Comparison of ENCODE assay signal across 11 cellular contexts in the genomic region with DNA sequence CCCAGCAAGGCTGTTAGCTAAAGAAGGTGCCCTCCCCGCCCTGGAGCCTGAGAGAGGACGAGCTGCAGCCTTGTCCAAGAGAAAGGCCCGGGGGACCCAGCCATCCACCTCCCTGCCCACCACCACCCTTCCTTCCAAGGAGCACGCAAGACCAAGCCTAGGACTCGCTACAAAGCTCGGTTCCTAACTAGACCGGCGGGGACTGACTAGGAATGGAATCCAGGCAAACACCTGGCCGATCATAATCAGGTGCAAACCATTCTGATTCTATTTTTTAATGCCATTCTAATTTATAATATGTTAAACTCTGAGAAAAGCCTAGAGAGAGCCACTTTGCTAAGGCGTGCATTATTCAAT. TPM values are rescaled to one million over a fixed set of nuclear protein-coding genes. Genes with fewer than 3 reads are reported as not detected.
DNase-seq lines count a peak whose midpoint lies in the region; ATAC-seq, FAIRE-seq and TF ChIP-seq lines count a peak whose summit lies in the region.
"Had no signal": no experiment of that assay in that cellular context is flagged by ENCODE, and none has a peak within 500 bp of the region (broad histone marks: within the 10 kb centered on the region; RNA-seq: fewer than 3 reads in every experiment).

No MANE protein-coding gene starts in this region.

- 0 out of 2 replicates have a peak, but pooled peaks cover 4% of the 10 kb centered on the region for H3K9me1 ChIP-seq in IMR-90 (ENCODE audit: insufficient read depth, low read length)

- no peak for TF ChIP-seq CTCF in IMR-90 (conservative IDR thresholded peaks at IDR 0.05; ENCODE audit: low read depth, low read length)
- no peak for TF ChIP-seq CTCF in H1 (IDR thresholded peaks at IDR 0.05; ENCODE audit: control extremely low read depth in 1 of 3, insufficient read depth in 1 of 3, low read depth in 1 of 3, low read length in 3 of 3)
- TF ChIP-seq CTCF in lower lobe of right lung (IDR thresholded peaks at IDR 0.05): no peak

- H3K4ac ChIP-seq in IMR-90 (ENCODE audit: low read depth, low read length) (peak overlapping the region; percentile 81), H1 (replicated peaks; ENCODE audit: insufficient read length, low read depth, low read length) (no peak overlapping the region)

- H3K79me1 ChIP-seq in IMR-90 (ENCODE audit: low read depth in 1 of 2, low read length in 2 of 2) (no peaks in the 10 kb centered on the region), H1 (ENCODE audit: low read depth, low read length) (no peaks in the 10 kb centered on the region; the same call in 1 of the 2 replicates)

- peak overlapping the region; percentile 69 for H2BK5ac ChIP-seq in IMR-90 (ENCODE audit: low read depth, low read length, poor library complexity, severe bottlenecking)
- peak overlapping the region; percentile 19; the same call in 1 of the 2 replicates for H2BK5ac ChIP-seq in H1 (ENCODE audit: low read depth, low read length)

- no peaks in the 10 kb centered on the region for H3K9me3 ChIP-seq in IMR-90 (ENCODE audit: control insufficient read depth, insufficient read depth, low read length)
- H3K9me3 ChIP-seq in H1 (ENCODE audit: insufficient read depth in 2 of 2, low read depth in 1 of 2, low read length in 1 of 2): no peaks in the 10 kb centered on the region
- no peaks in the 10 kb centered on the region for H3K9me3 ChIP-seq in lower lobe of right lung
- H3K9me3 ChIP-seq in subcutaneous abdominal adipose tissue (ENCODE audit: control insufficient read depth in 5 of 5, low read length in 5 of 5): no peaks in the 10 kb centered on the region

- H3K4me2 ChIP-seq in IMR-90 (ENCODE audit: low read depth, low read length) (peak overlapping the region; percentile 84), H1 (ENCODE audit: insufficient read depth in 1 of 2, low read depth in 2 of 2, low read length in 2 of 2) (peak overlapping the region; percentile 88 to 94)

- H3K36me3 ChIP-seq in IMR-90 (ENCODE audit: control insufficient read depth, insufficient read depth, low read length): no peaks in the 10 kb centered on the region
- H3K36me3 ChIP-seq in H1 (ENCODE audit: control insufficient read depth in 2 of 4, insufficient read depth in 4 of 4, low read length in 3 of 4): no peaks in the 10 kb centered on the region
- no peaks in the 10 kb centered on the region for H3K36me3 ChIP-seq in lower lobe of right lung
- no peaks in the 10 kb centered on the region for H3K36me3 ChIP-seq in subcutaneous abdominal adipose tissue (ENCODE audit: control insufficient read depth in 5 of 5, insufficient read depth in 5 of 5, low read length in 5 of 5)

- TF ChIP-seq RAD21 in IMR-90 (IDR thresholded peaks at IDR 0.05; ENCODE audit: low read length) (no peak), H1 (IDR thresholded peaks at IDR 0.05 in 1 of 2, conservative IDR thresholded peaks at IDR 0.05 in 1 of 2; ENCODE audit: low read depth in 2 of 2, low read length in 2 of 2) (no peak)

- H3K56ac ChIP-seq in IMR-90 (ENCODE audit: extremely low read depth, insufficient read depth, low read length): peak overlapping the region; percentile 26; the same call in 1 of the 2 replicates
- H3K56ac ChIP-seq in H1 (replicated peaks; ENCODE audit: insufficient read length, low read depth, low read length): no peak overlapping the region

- H3K4me1 ChIP-seq in IMR-90 (ENCODE audit: control insufficient read depth, insufficient read depth, low read length): peaks cover 11% of the 10 kb centered on the region
- H3K4me1 ChIP-seq in H1 (replicated peaks in 1 of 4; ENCODE audit: control insufficient read depth in 3 of 4, insufficient read depth in 4 of 4, low read length in 3 of 4): peaks cover 0 to 10% (median 6%) of the 10 kb centered on the region in 4 experiments; a peak in 5 of 7 replicates
- peaks cover 15% of the 10 kb centered on the region for H3K4me1 ChIP-seq in lower lobe of right lung
- peaks cover 7 to 27% (median 22%) of the 10 kb centered on the region in 5 donors for H3K4me1 ChIP-seq in subcutaneous abdominal adipose tissue (ENCODE audit: control insufficient read depth in 5 of 5, insufficient read depth in 5 of 5, low read length in 5 of 5)

- dilution Hi-C loops in IMR-90 (cut with HindIII; ENCODE audit: low sequenced_read_pairs, unreplicated experiment): no loop called here

- H3K27me3 ChIP-seq in IMR-90 (ENCODE audit: control insufficient read depth, insufficient read depth, low read length): no peaks in the 10 kb centered on the region
- peaks cover 2 to 29% (median 20%) of the 10 kb centered on the region in 4 experiments; a peak in 6 of 7 replicates for H3K27me3 ChIP-seq in H1 (replicated peaks in 1 of 4; ENCODE audit: control insufficient read depth in 3 of 4, extremely low read depth in 1 of 4, insufficient read depth in 3 of 4, low read length in 3 of 4)
- peaks cover 34% of the 10 kb centered on the region for H3K27me3 ChIP-seq in lower lobe of right lung (ENCODE audit: low read depth)
- H3K27me3 ChIP-seq in subcutaneous abdominal adipose tissue (ENCODE audit: control insufficient read depth in 5 of 5, insufficient read depth in 4 of 5, low read length in 5 of 5): peaks cover 0 to 8% (median 4%) of the 10 kb centered on the region in 5 donors

- no peaks in the 10 kb centered on the region for H4K20me1 ChIP-seq in IMR-90 (ENCODE audit: insufficient read depth, low read length)
- no peaks in the 10 kb centered on the region for H4K20me1 ChIP-seq in H1 (replicated peaks in 1 of 2; ENCODE audit: control insufficient read depth in 1 of 2, insufficient read depth in 2 of 2, low read length in 2 of 2)

- H4K91ac ChIP-seq in IMR-90 (ENCODE audit: insufficient read depth, low read depth, low read length) (peak overlapping the region; percentile 34), H1 (replicated peaks; ENCODE audit: insufficient read length, low read length) (no peak overlapping the region)

- CTCF ChIA-PET in IMR-90 (lab: Yijun Ruan, JAX) (interaction anchor here (1.2 kb wide), 1 partner anchor 11 kb away, joined by 5 read pairs; no protein-coding TSS in a partner anchor), H1 (lab: Charles Lee; ENCODE audit: partially characterized antibody) (interaction anchor here (0.7 to 3.8 kb wide), 9 partner anchors 10 to 236 kb away, joined by 3 to 20 read pairs (median 11); no protein-coding TSS in a partner anchor)

- H2AFZ ChIP-seq in IMR-90 (replicated peaks; ENCODE audit: low read length, poor library complexity) (peak overlapping the region; percentile 92), H1 (ENCODE audit: low read length) (no peak overlapping the region)

- H3K79me2 ChIP-seq in H1 (ENCODE audit: control insufficient read depth in 1 of 2, insufficient read depth in 2 of 2, low read length in 2 of 2): no peaks in the 10 kb centered on the region

- H2BK120ac ChIP-seq in IMR-90 (ENCODE audit: low read depth, low read length): peak overlapping the region; percentile 80
- no peak overlapping the region for H2BK120ac ChIP-seq in H1 (replicated peaks; ENCODE audit: low read depth, low read length)

- H3K23ac ChIP-seq in IMR-90 (ENCODE audit: low read depth, low read length) (peak overlapping the region; percentile 49; the same call in 1 of the 2 replicates), H1 (ENCODE audit: insufficient read length) (no peak overlapping the region)

- BruUV-seq in IMR-90 (replicated peaks; lab: Mats Ljungman, UMichigan): no TSS peak

- WGBS in IMR-90 (ENCODE audit: extremely low coverage in 2 of 2, insufficient read length in 1 of 2), 2 experiments: 0% methylated on average over 2 of the region's 10 CpGs; no CpG with 5 or more reads in 1 of the 2 experiments
- WGBS in H1 (ENCODE audit: extremely low coverage in 1 of 2, insufficient coverage in 1 of 2, insufficient read length in 1 of 2, insufficient replicate concordance in 2 of 2, low coverage in 1 of 2, low lambda C conversion rate in 2 of 2, missing lambda C conversion rate in 1 of 2), 2 experiments: 5% methylated on average over 10 of the region's 10 CpGs; no CpG with 5 or more reads in 1 of the 2 experiments

- H2AK5ac ChIP-seq in IMR-90 (ENCODE audit: low read depth, low read length) (peak overlapping the region; percentile 44; the same call in 1 of the 2 replicates), H1 (ENCODE audit: low read depth, low read length) (no peak overlapping the region)

- H3K27ac ChIP-seq in IMR-90 (ENCODE audit: insufficient read depth, low read length): peak overlapping the region; percentile 62
- H3K27ac ChIP-seq in H1 (ENCODE audit: low read depth, low read length): no peak overlapping the region
- peak overlapping the region; percentile 86 for H3K27ac ChIP-seq in lower lobe of right lung
- peak overlapping the region; percentile 75 for H3K27ac ChIP-seq in subcutaneous abdominal adipose tissue (ENCODE audit: low read depth, low read length)

- in situ Hi-C loops in IMR-90 (cut with MboI; ENCODE audit: low sequenced_read_pairs): loop anchor here (10.0 kb wide), 1 partner anchor 434 kb away; the partner anchor contains the start of gene CHMP1B

- peak overlapping the region; percentile 47; the same call in 1 of the 2 replicates for H3K18ac ChIP-seq in IMR-90 (ENCODE audit: low read depth, low read length)
- no peak overlapping the region for H3K18ac ChIP-seq in H1 (ENCODE audit: extremely low read depth, low read length)

- peak overlapping the region; percentile 70 for H3K14ac ChIP-seq in IMR-90 (replicated peaks; ENCODE audit: low read depth, low read length)
- H3K14ac ChIP-seq in H1 (ENCODE audit: insufficient read length): no peak overlapping the region

- ATAC-seq in IMR-90 (ENCODE audit: low read depth) (peak; percentile 28), lower lobe of right lung (peak; percentile 1), HG02571 (IDR thresholded peaks at IDR 0.05; ENCODE audit: unreplicated experiment) (no peak), HG03280 (IDR thresholded peaks at IDR 0.05; ENCODE audit: unreplicated experiment) (no peak)

- H3K4me3 ChIP-seq in IMR-90 (ENCODE audit: insufficient read depth, low read depth, low read length) (peak overlapping the region; percentile 40), H1 (ENCODE audit: extremely low read depth in 1 of 4, insufficient read depth in 2 of 4, low read depth in 3 of 4, low read length in 4 of 4) (peak overlapping the region; percentile 31 to 63 (median 54); a peak in 7 of 8 replicates), lower lobe of right lung (peak overlapping the region; percentile 48), subcutaneous abdominal adipose tissue (ENCODE audit: low read depth in 1 of 5, low read length in 5 of 5) (peak overlapping the region; percentile 50 to 68 (median 66))

- no peak for FAIRE-seq in H1 (lab: Jason Lieb, UNC)

- H2BK15ac ChIP-seq in IMR-90 (ENCODE audit: low read depth, low read length) (peak overlapping the region; percentile 9; the same call in 2 of the 3 replicates), H1 (ENCODE audit: low read length) (no peak overlapping the region)

- peaks cover 13% of the 10 kb centered on the region for H3K23me2 ChIP-seq in H1 (ENCODE audit: low read depth, low read length)

- no peak overlapping the region for H2BK12ac ChIP-seq in H1 (ENCODE audit: low read depth, low read length)

- no peak for TF ChIP-seq POLR2A in IMR-90 (IDR thresholded peaks at IDR 0.05; ENCODE audit: low read depth, low read length)
- TF ChIP-seq POLR2A in H1 (IDR thresholded peaks at IDR 0.05; ENCODE audit: control extremely low read depth in 1 of 2, low read depth in 2 of 2, low read length in 2 of 2): no peak

- H2AK9ac ChIP-seq in IMR-90 (replicated peaks; ENCODE audit: low read depth, low read length, poor library complexity): peak overlapping the region; percentile 6

- no peak for TF ChIP-seq EP300 in H1 (IDR thresholded peaks at IDR 0.05; ENCODE audit: borderline replicate concordance in 1 of 2, low read depth in 2 of 2, low read length in 2 of 2)

- H3K9ac ChIP-seq in IMR-90 (ENCODE audit: low read depth, low read length): peak overlapping the region; percentile 65
- H3K9ac ChIP-seq in H1 (replicated peaks in 1 of 4; ENCODE audit: extremely low read depth in 1 of 4, low read depth in 3 of 4, low read length in 3 of 4): no peak overlapping the region
- H3K9ac ChIP-seq in subcutaneous abdominal adipose tissue (ENCODE audit: low read length in 5 of 5): peak overlapping the region in 4 of 5 donors; percentile 31 to 62 (median 52)

- H4K8ac ChIP-seq in IMR-90 (ENCODE audit: low read depth in 2 of 2, low read length in 2 of 2): peak overlapping the region; percentile 74 to 86; a peak in 3 of 4 replicates
- H4K8ac ChIP-seq in H1 (ENCODE audit: extremely low read depth, insufficient read depth, low read length): no peak overlapping the region

- intact Hi-C loops in IMR-90 (cut with micrococcal nuclease): loop anchor here (2.0 kb wide), 1 partner anchor 18 kb away; no protein-coding TSS in a partner anchor
- intact Hi-C loops in lower lobe of right lung (cut with DNase I): no loop called here

- peak overlapping the region; percentile 32 for H4K5ac ChIP-seq in IMR-90 (ENCODE audit: low read depth, low read length)
- H4K5ac ChIP-seq in H1 (ENCODE audit: insufficient read length, low read depth, low read length): no peak overlapping the region

- H2BK20ac ChIP-seq in IMR-90 (ENCODE audit: low read depth, low read length) (peak overlapping the region; percentile 30; the same call in 1 of the 2 replicates), H1 (ENCODE audit: low read length) (no peak overlapping the region)

- DNase-seq in IMR-90: no peak
- no peak for DNase-seq in H1 (ENCODE audit: low read depth in 1 of 2, low spot score in 2 of 2)
- no peak for DNase-seq in lower lobe of right lung
- no peak for DNase-seq in NCI-H345 treated with DMSO at 0.1 percent for 48 hours (lab: John Stamatoyannopoulos, UW; ENCODE audit: unreplicated experiment)
- no peak for DNase-seq in COR-L47 (lab: John Stamatoyannopoulos, UW)
- DNase-seq: activated effector memory CD4-positive, alpha-beta T cell treated with Interleukin-2 at 50 U/mL for 16 hours; T1000 had no signal

- POLR2A ChIA-PET in IMR-90 (lab: Charles Lee; ENCODE audit: unreplicated experiment): interaction anchor here (0.5 to 3.0 kb wide), 5 partner anchors 9 to 106 kb away, joined by 3 to 19 read pairs (median 4); no protein-coding TSS in a partner anchor
- POLR2A ChIA-PET in H1 (lab: Charles Lee; ENCODE audit: partially characterized antibody): interaction anchor here (0.9 to 7.1 kb wide), 11 partner anchors 10 to 370 kb away, joined by 3 to 49 read pairs (median 5); partner anchors contain the start of gene TUBB6

RNA-seq across cellular contexts. Expression of gene TUBB6, which starts 19.7 kb away (rescaled TPM):
- total RNA-seq in IMR-90 (2012; rRNA removed) (927 and 997 TPM in 2 replicates), lower lobe of right lung (92.9 TPM)
- polyA plus RNA-seq in IMR-90 (2012; rRNA removed) (1,040 and 1,386 TPM in 2 replicates), H1 (2011; rRNA removed) (223 and 288 TPM in 2 replicates)
- 740 and 1,531 TPM in 2 replicates for polyA plus RNA-seq in IMR-90 (2012; cell fraction: cytosol; rRNA removed)
- polyA plus RNA-seq in IMR-90 (2012; cell fraction: nucleus; rRNA removed; ENCODE audit: low replicate concordance): 748 and 1,694 TPM in 2 replicates
- total RNA-seq in H1 (2021; fragmentation: NEBNext Ultra II Directional; extraction: Animal tissue kit (Norgen Biotek cat#: 25700)): 126 and 128 TPM in 2 replicates
- polyA plus RNA-seq in H1 (2011; cell fraction: cytosol; rRNA removed): 206 TPM
- 196 TPM for polyA plus RNA-seq in H1 (2011; cell fraction: nucleus; rRNA removed)
- polyA plus RNA-seq in H1 (2012, experiment 1 of 2): 96.3 to 131 TPM (median 121 TPM) in 4 replicates
- polyA plus RNA-seq in H1 (2012, experiment 2 of 2): 81.1 TPM
- polyA plus RNA-seq in H1 (2013, experiment 1 of 2): 88.3 TPM
- 92.6 TPM for polyA plus RNA-seq in H1 (2013, experiment 2 of 2)
- polyA minus RNA-seq in H1 (2011; rRNA and poly(A)+ RNA removed): 69.6 and 75.5 TPM in 2 replicates
- polyA minus RNA-seq in H1 (2011; cell fraction: cytosol; rRNA and poly(A)+ RNA removed): 91.3 TPM
- 58.7 TPM for polyA minus RNA-seq in H1 (2011; cell fraction: nucleus; rRNA and poly(A)+ RNA removed)

RNA-seq across cellular contexts. Expression of gene CIDEA, which starts 34.2 kb away (rescaled TPM):
- not detected in 2 replicates for total RNA-seq in IMR-90 (2012; rRNA removed)
- not detected in 2 replicates for polyA plus RNA-seq in IMR-90 (2012; rRNA removed)
- 0.12 TPM in 1 of 2 replicates, not detected in the other for polyA plus RNA-seq in IMR-90 (2012; cell fraction: cytosol; rRNA removed)
- polyA plus RNA-seq in IMR-90 (2012; cell fraction: nucleus; rRNA removed; ENCODE audit: low replicate concordance): not detected in 2 replicates
- not detected in 2 replicates for total RNA-seq in H1 (2021; fragmentation: NEBNext Ultra II Directional; extraction: Animal tissue kit (Norgen Biotek cat#: 25700))
- 0.06 TPM in 1 of 2 replicates, not detected in the other for polyA plus RNA-seq in H1 (2011; rRNA removed)
- polyA plus RNA-seq in H1 (2011; cell fraction: cytosol; rRNA removed): not detected
- polyA plus RNA-seq in H1 (2011; cell fraction: nucleus; rRNA removed): 0.09 TPM
- polyA plus RNA-seq in H1 (2012, experiment 1 of 2): not detected in 4 replicates
- not detected for polyA plus RNA-seq in H1 (2012, experiment 2 of 2)
- 0.12 TPM for polyA plus RNA-seq in H1 (2013, experiment 1 of 2)
- polyA plus RNA-seq in H1 (2013, experiment 2 of 2): 0.15 TPM
- polyA minus RNA-seq in H1 (2011; rRNA and poly(A)+ RNA removed): not detected in 2 replicates
- polyA minus RNA-seq in H1 (2011; cell fraction: cytosol; rRNA and poly(A)+ RNA removed): not detected
- not detected for polyA minus RNA-seq in H1 (2011; cell fraction: nucleus; rRNA and poly(A)+ RNA removed)
- total RNA-seq in lower lobe of right lung: not detected
- total RNA-seq: Daoy had no signal

Comparison
In these comparisons a context has a peak if more than half of its experiments do, and no peak if none do; other contexts are left out.
1. ATAC-seq: peak in IMR-90 (single experiment) and lower lobe of right lung (2 of 2); none in HG02571 (single experiment) and HG03280 (single experiment).
2. H3K9ac ChIP-seq: peak in IMR-90 (single experiment) and subcutaneous abdominal adipose tissue (4 of 5); none in H1 (0 of 4).
3. Peak in every context shown above with its lines, with median percentiles within 50 percentile points of each other: H3K4me3 ChIP-seq.